In genomic region chr7:28180031-28180363, GRCh38 we compare ENCODE assay signal across 1 cellular context.
TF ChIP-seq lines count a peak whose summit lies in the region.

No MANE protein-coding gene starts in this region.

TF ChIP-seq in GM12891, 5 proteins besides CTCF, POLR2A, EP300 and RAD21 (continued from another document):
- TF ChIP-seq POU2F2 (IDR thresholded peaks at IDR 0.05; ENCODE audit: low read depth, low read length) = no peak
